1 cellular context compared by ENCODE assay signal in the genomic region with DNA sequence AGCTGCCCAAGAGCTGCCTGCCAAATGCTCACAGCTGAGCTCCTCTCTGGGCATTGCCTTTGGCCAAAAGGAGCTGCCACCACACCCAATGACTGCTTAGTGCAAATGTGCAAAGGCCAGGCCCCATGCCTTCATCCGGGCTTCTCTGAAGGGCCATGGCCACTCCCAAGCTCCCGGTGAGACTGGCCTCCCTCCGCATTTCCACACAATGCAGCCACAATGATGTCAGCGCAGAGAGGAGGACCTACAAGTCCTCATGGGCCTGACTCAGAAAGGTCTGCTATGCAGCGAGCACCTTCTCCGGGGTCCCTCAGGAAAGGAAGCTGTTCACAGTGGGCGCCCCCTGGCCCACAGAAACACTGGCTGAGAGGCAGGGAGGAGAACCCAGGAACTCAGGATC.
TF ChIP-seq lines count a peak whose summit lies in the region.

No MANE protein-coding gene starts in this region.

TF ChIP-seq in SK-N-SH, 30 proteins besides CTCF, POLR2A, EP300 and RAD21:
- TF ChIP-seq EZH2phosphoT487 (IDR thresholded peaks at IDR 0.05; ENCODE audit: borderline replicate concordance, low read depth) (no peak), RXRA (IDR thresholded peaks at IDR 0.05; ENCODE audit: borderline replicate concordance, low read depth) (no peak), FOSL2 (IDR thresholded peaks at IDR 0.05; ENCODE audit: borderline replicate concordance, low read depth) (no peak), TAF1 (IDR thresholded peaks at IDR 0.05; ENCODE audit: borderline replicate concordance, low read depth, low read length) (no peak), MEF2A (IDR thresholded peaks at IDR 0.05; ENCODE audit: borderline replicate concordance, low read depth) (no peak)
- TF ChIP-seq, protein P1, sequence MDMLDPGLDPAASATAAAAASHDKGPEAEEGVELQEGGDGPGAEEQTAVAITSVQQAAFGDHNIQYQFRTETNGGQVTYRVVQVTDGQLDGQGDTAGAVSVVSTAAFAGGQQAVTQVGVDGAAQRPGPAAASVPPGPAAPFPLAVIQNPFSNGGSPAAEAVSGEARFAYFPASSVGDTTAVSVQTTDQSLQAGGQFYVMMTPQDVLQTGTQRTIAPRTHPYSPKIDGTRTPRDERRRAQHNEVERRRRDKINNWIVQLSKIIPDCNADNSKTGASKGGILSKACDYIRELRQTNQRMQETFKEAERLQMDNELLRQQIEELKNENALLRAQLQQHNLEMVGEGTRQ (IDR thresholded peaks at IDR 0.05; ENCODE audit: borderline replicate concordance, low read depth, low read length): no peak
- TF ChIP-seq, protein P2, sequence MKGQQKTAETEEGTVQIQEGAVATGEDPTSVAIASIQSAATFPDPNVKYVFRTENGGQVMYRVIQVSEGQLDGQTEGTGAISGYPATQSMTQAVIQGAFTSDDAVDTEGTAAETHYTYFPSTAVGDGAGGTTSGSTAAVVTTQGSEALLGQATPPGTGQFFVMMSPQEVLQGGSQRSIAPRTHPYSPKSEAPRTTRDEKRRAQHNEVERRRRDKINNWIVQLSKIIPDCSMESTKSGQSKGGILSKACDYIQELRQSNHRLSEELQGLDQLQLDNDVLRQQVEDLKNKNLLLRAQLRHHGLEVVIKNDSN (IDR thresholded peaks at IDR 0.05; ENCODE audit: borderline replicate concordance, low read depth): no peak
TF ChIP-seq in SK-N-SH: peak in this region for 0.
